Comparison of ENCODE assay signal across 8 cellular contexts in the genomic region with DNA sequence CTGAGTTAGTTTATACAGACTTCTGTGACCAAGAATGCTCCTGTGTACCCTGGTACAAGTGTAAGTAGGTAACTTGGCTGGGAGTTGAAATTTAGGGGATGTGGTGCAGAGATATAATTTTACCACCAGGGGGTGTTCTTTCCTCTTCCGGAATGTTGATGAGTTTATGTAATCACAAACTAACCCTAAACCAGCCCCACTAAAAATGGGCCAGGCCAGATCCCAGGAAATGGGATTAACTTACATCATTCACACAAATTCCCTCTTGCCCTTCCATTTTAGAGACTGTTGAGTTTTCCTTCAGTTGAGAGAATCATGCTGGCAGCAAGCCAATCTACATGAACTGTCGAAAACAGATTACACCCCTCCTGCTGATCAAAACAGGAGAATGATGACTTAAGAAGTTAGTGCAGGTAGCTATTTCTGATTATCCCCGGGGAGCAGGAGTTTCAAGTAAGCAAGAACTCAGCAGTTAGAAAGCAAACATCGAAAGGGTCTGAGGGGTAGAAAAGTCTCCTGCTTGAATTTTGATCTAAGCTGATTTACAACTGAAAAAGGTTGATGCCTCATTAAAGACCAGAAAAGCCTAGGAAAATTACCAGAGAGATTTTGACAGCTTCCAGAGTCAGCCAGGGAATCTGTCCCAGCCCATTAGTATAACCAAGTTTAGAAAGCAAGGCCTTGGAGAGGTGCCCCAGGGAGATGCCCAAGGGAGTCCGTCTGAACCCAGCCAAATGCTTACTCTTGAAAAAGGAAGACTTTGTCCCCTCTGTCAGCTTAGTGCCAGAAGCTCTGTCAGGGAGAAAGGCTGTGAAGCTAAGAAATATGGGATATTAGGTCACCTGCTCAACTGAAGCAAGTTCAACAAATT. TPM values are rescaled to one million over a fixed set of nuclear protein-coding genes. Genes with fewer than 3 reads are reported as not detected.
DNase-seq lines count a peak whose midpoint lies in the region; ATAC-seq and TF ChIP-seq lines count a peak whose summit lies in the region.

No MANE protein-coding gene starts in this region.

- peaks cover 10% of the 10 kb centered on the region for H3K4me1 Mint-ChIP-seq in CD14-positive monocyte

- ATAC-seq in GM19463 (IDR thresholded peaks at IDR 0.05; ENCODE audit: unreplicated experiment), result no peak

- H3K27me3 ChIP-seq in SJCRH30 (no peaks in the 10 kb centered on the region), ascending aorta (no peaks in the 10 kb centered on the region), left ventricle myocardium inferior (ENCODE audit: low read depth) (no peaks in the 10 kb centered on the region)

- no peak overlapping the region for H3K4me3 Mint-ChIP-seq in CD14-positive monocyte

- H3K4me3 ChIP-seq in SJCRH30 (no peak overlapping the region), ascending aorta (peak overlapping the region in 1 of 2 donors; percentile 43), left ventricle myocardium inferior (no peak overlapping the region)

- H3K9me3 ChIP-seq in SJCRH30 (replicated peaks) (no peaks in the 10 kb centered on the region), ascending aorta (no peaks in the 10 kb centered on the region), left ventricle myocardium inferior (replicated peaks) (no peaks in the 10 kb centered on the region)

- DNase-seq in CD14-positive monocyte (ENCODE audit: low spot score) (no peak), GM19238 (ENCODE audit: insufficient read length, low spot score) (peak; percentile 37), Kasumi-1 (lab: John Stamatoyannopoulos, UW) (peak; percentile 80 to 85), SJCRH30 (peak; percentile 30 to 81), ascending aorta (ENCODE audit: low spot score in 2 of 2) (peak in 1 of 2 donors; percentile 80), left ventricle myocardium inferior (peak; percentile 84), putamen (ENCODE audit: low spot score) (peak; percentile 68)

- peak overlapping the region in 6 of 7 donors; percentile 47 to 85 (median 80) for H3K27ac Mint-ChIP-seq in CD14-positive monocyte

- no peaks in the 10 kb centered on the region for H3K9me3 Mint-ChIP-seq in CD14-positive monocyte

- peaks cover 0 to 7% (median under 1%) of the 10 kb centered on the region in 3 donors for H3K27me3 Mint-ChIP-seq in CD14-positive monocyte (ENCODE audit: low read depth in 3 of 3)

- intact Hi-C loops in CD14-positive monocyte (cut with micrococcal nuclease), result loop anchor here (2.0 to 10.0 kb wide), 3 partner anchors 68 to 106 kb away; a partner anchor contains a TSS
- intact Hi-C loops in ascending aorta (cut with DNase I), result loop anchor here (1.0 to 5.0 kb wide), 3 partner anchors 105 to 455 kb away; a partner anchor contains a TSS
- intact Hi-C loops in left ventricle myocardium inferior (cut with micrococcal nuclease), result loop anchor here (10.0 kb wide), 1 partner anchor 108 kb away; a partner anchor contains a TSS

- H3K36me3 ChIP-seq in SJCRH30, result no peaks in the 10 kb centered on the region
- H3K36me3 ChIP-seq in ascending aorta, result no peaks in the 10 kb centered on the region
- H3K36me3 ChIP-seq in left ventricle myocardium inferior, result no peaks in the 10 kb centered on the region

- H3K36me3 Mint-ChIP-seq in CD14-positive monocyte, result no peaks in the 10 kb centered on the region

- H3K27ac ChIP-seq in SJCRH30 (no peak overlapping the region), ascending aorta (peak overlapping the region; percentile 80 to 91), left ventricle myocardium inferior (replicated peaks) (peak overlapping the region; percentile 91)

- TF ChIP-seq CTCF in CD14-positive monocyte (IDR thresholded peaks at IDR 0.05), result peak; percentile 81
- TF ChIP-seq CTCF in ascending aorta (IDR thresholded peaks at IDR 0.05), result peak; percentile 61 to 65 (median 64)
- peak; percentile 81 for TF ChIP-seq CTCF in left ventricle myocardium inferior (IDR thresholded peaks at IDR 0.05; ENCODE audit: borderline replicate concordance)

- H3K4me1 ChIP-seq in SJCRH30 (no peaks in the 10 kb centered on the region), ascending aorta (peaks cover 8 to 13% of the 10 kb centered on the region in 2 donors), left ventricle myocardium inferior (peaks cover 55% of the 10 kb centered on the region)

RNA-seq across cellular contexts. Expression of a gene that starts 32.3 kb away (rescaled TPM):
- polyA plus RNA-seq in CD14-positive monocyte, result 10 to 100 TPM; 50.8 to 53.8 TPM
- total RNA-seq in SJCRH30 (2014; rRNA removed; shearing (Covaris generic)), result 42.4 and 46.6 TPM in 2 replicates
- total RNA-seq in ascending aorta (8.6 TPM), left ventricle myocardium inferior (39.4 TPM)
